Comparison of ENCODE assay signal across 25 cellular contexts in genomic region chr4:5120067-5120466, GRCh38.
"Had no signal": no experiment of that assay in that cellular context is flagged by ENCODE, and none has a peak within 500 bp of the region (broad histone marks: within the 10 kb centered on the region; RNA-seq: fewer than 3 reads in every experiment).

No MANE protein-coding gene starts in this region.

- H3K9me3 Mint-ChIP-seq: effector memory CD8-positive, alpha-beta T cell; immature natural killer cell; natural killer cell; type B pancreatic cell had no signal

- H3K4me3 ChIP-seq: esophagus squamous epithelium, lower lobe of right lung, skin epidermis, spleen, testis, tibial artery had no signal

- H3K4me1 Mint-ChIP-seq: immature natural killer cell; natural killer cell; stimulated activated memory B cell treated with anti-CD40 and anti-IgM and Interleukin-4, amounts not matched to agents 10 μg/mL and 1 μg/mL and 100 μg/mL, for 72 hours had no signal

- H3K27ac Mint-ChIP-seq: effector memory CD8-positive, alpha-beta T cell; immature natural killer cell; natural killer cell; progenitor cell of endocrine pancreas; stimulated activated memory B cell treated with anti-CD40 and anti-IgM and Interleukin-4, amounts not matched to agents 10 μg/mL and 1 μg/mL and 100 μg/mL, for 72 hours; type B pancreatic cell had no signal

- H3K9ac ChIP-seq: parathyroid adenoma had no signal

- H3K36me3 Mint-ChIP-seq: immature natural killer cell; natural killer cell; stimulated activated memory B cell treated with anti-CD40 and anti-IgM and Interleukin-4, amounts not matched to agents 10 μg/mL and 1 μg/mL and 100 μg/mL, for 72 hours; type B pancreatic cell had no signal

- H3K27me3 Mint-ChIP-seq: stimulated activated memory B cell treated with anti-CD40 and anti-IgM and Interleukin-4, amounts not matched to agents 10 μg/mL and 1 μg/mL and 100 μg/mL, for 72 hours had no signal

- FAIRE-seq: endometrium, keratinocyte had no signal

- H3K27ac ChIP-seq: esophagus squamous epithelium, lower lobe of right lung, neutrophil, parathyroid adenoma, skin epidermis, spleen, testis, tibial artery had no signal

- H2AFZ ChIP-seq: parathyroid adenoma had no signal

- H3K9me3 ChIP-seq: esophagus squamous epithelium, lower lobe of right lung, neutrophil, spleen, testis, tibial artery had no signal

- H3K36me3 ChIP-seq: esophagus squamous epithelium, lower lobe of right lung, neutrophil, spleen, tibial artery had no signal

- H3K4me1 ChIP-seq: esophagus squamous epithelium, lower lobe of right lung, parathyroid adenoma, spleen, testis, tibial artery had no signal

- ATAC-seq: effector memory CD8-positive, alpha-beta T cell; left ventricle myocardium superior; lower lobe of right lung; natural killer cell; sciatic nerve; stimulated activated memory B cell treated with anti-CD40 and anti-IgM and Interleukin-4, amounts not matched to agents 10 μg/mL and 1 μg/mL and 100 μg/mL, for 72 hours; stimulated activated naive CD8-positive, alpha-beta T cell treated with anti-CD3 and anti-CD28 coated beads, Interleukin-15, Interleukin-2, amounts not matched to agents 100 U/mL and 50 U/mL, for 24 hours had no signal

- DNase-seq: cortex of kidney; effector memory CD8-positive, alpha-beta T cell; erythroblast; esophagus squamous epithelium; foreskin melanocyte; hypothalamus; immature natural killer cell; left ventricle myocardium superior; lower lobe of right lung; natural killer cell; spleen; stimulated activated CD4-positive, alpha-beta T cell treated with anti-CD3 and anti-CD28 coated beads, Interleukin-4, amount 100 ng/mL, for 4 hours; stimulated activated naive CD8-positive, alpha-beta T cell treated with anti-CD3 and anti-CD28 coated beads, Interleukin-15, Interleukin-2, amounts not matched to agents 100 U/mL and 50 U/mL, for 24 hours; substantia nigra; testis; tibial artery had no signal

- H3K27me3 ChIP-seq: esophagus squamous epithelium, neutrophil, testis, tibial artery had no signal

- H3K4me3 Mint-ChIP-seq: effector memory CD8-positive, alpha-beta T cell; immature natural killer cell; natural killer cell; stimulated activated memory B cell treated with anti-CD40 and anti-IgM and Interleukin-4, amounts not matched to agents 10 μg/mL and 1 μg/mL and 100 μg/mL, for 72 hours; type B pancreatic cell had no signal

- H3K79me2 ChIP-seq: parathyroid adenoma had no signal
